ENCODE assay signal across 13 cellular contexts in the genomic region with DNA sequence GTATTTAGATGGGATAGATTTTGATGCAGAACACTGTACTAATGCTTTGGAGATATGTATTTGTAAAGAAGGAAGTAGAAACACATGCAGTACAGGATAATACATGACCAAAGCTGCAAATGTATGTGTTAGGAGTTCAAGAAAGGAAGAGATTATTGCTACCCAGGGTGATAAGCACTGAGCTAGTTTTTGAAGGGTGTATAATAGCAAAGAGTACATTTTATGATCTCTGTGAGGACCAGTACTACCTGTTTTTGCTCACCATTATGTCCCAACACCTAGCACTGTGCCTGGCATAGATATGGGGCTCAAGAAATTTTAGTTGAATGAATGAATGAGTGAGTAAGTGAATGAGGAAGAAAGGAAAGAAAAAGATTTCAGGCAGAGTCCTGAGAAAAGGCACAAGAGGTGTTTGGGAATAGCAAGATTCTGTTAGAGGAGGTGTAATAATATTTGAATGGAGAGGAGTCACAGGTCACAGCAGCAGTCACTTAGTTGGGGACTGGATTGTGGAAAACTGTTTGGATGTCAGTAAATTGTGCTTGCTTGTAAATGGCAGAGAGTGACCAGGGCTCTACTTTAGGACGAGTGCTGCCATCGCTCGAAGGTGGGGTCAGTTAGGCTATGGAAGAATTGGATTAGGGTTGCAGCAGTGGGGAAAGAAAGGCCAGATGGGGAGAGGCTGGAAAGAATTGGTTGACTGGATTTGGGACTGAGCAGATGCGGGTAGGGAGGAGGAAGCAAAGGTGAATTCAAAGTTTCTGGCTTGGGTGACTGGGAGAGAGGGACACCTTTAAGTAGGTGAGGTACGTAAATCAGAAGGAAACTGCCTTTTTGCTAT. TPM values are rescaled to one million over a fixed set of nuclear protein-coding genes. Genes with fewer than 3 reads are reported as not detected.
DNase-seq lines count a peak whose midpoint lies in the region; ATAC-seq and TF ChIP-seq lines count a peak whose summit lies in the region.
"Had no signal": no experiment of that assay in that cellular context is flagged by ENCODE, and none has a peak within 500 bp of the region (broad histone marks: within the 10 kb centered on the region; RNA-seq: fewer than 3 reads in every experiment).

No MANE protein-coding gene starts in this region.

- peaks cover 46% of the 10 kb centered on the region for H3K36me3 Mint-ChIP-seq in activated T-helper 1 cell treated with anti-CD3 and anti-CD28 coated beads, Interleukin-12 subunit alpha, Interleukin-12 subunit beta, Interleukin-2, Interleukin-4 antibody, amounts not matched to agents 30 ng/mL and 10 ng/mL and 1 ng/mL, durations not matched to agents 14 hours and 24 hours and 36 hours (ENCODE audit: low read depth)

- peak overlapping the region; percentile 0 for H3K27ac Mint-ChIP-seq in activated T-helper 1 cell treated with anti-CD3 and anti-CD28 coated beads, Interleukin-12 subunit alpha, Interleukin-12 subunit beta, Interleukin-2, Interleukin-4 antibody, amounts not matched to agents 30 ng/mL and 10 ng/mL and 1 ng/mL, durations not matched to agents 14 hours and 24 hours and 36 hours
- H3K27ac Mint-ChIP-seq: type B pancreatic cell had no signal

- no peaks in the 10 kb centered on the region for H3K27me3 Mint-ChIP-seq in activated T-helper 1 cell treated with anti-CD3 and anti-CD28 coated beads, Interleukin-12 subunit alpha, Interleukin-12 subunit beta, Interleukin-2, Interleukin-4 antibody, amounts not matched to agents 30 ng/mL and 10 ng/mL and 1 ng/mL, durations not matched to agents 14 hours and 24 hours and 36 hours (ENCODE audit: insufficient read depth)
- H3K27me3 Mint-ChIP-seq: type B pancreatic cell had no signal

- H3K4me3 ChIP-seq in left ventricle myocardium inferior = no peak overlapping the region
- no peak overlapping the region for H3K4me3 ChIP-seq in urinary bladder (ENCODE audit: low read depth, low read length)
- no peak overlapping the region for H3K4me3 ChIP-seq in coronary artery
- H3K4me3 ChIP-seq: BLaER1, colonic mucosa, GM23248 had no signal

- peak overlapping the region; percentile 63 for H3K27ac ChIP-seq in left ventricle myocardium inferior (replicated peaks)
- H3K27ac ChIP-seq in urinary bladder (ENCODE audit: low read depth) = peak overlapping the region; percentile 65
- H3K27ac ChIP-seq in coronary artery = no peak overlapping the region
- H3K27ac ChIP-seq: BLaER1, colonic mucosa, GM23248 had no signal

- H3K4me1 ChIP-seq in left ventricle myocardium inferior (peaks cover 59% of the 10 kb centered on the region), urinary bladder (ENCODE audit: insufficient read depth) (no peaks in the 10 kb centered on the region)
- H3K4me1 ChIP-seq: colonic mucosa had no signal

- ATAC-seq in Right ventricle myocardium inferior = no peak
- ATAC-seq in left colon = peak; percentile 53
- ATAC-seq in GM18505 (IDR thresholded peaks at IDR 0.05; ENCODE audit: unreplicated experiment) = no peak

- H3K9me3 Mint-ChIP-seq in activated T-helper 1 cell treated with anti-CD3 and anti-CD28 coated beads, Interleukin-12 subunit alpha, Interleukin-12 subunit beta, Interleukin-2, Interleukin-4 antibody, amounts not matched to agents 30 ng/mL and 10 ng/mL and 1 ng/mL, durations not matched to agents 14 hours and 24 hours and 36 hours = no peaks in the 10 kb centered on the region
- H3K9me3 Mint-ChIP-seq: type B pancreatic cell had no signal

- H3K36me3 ChIP-seq in left ventricle myocardium inferior (no peaks in the 10 kb centered on the region), urinary bladder (ENCODE audit: insufficient read depth) (no peaks in the 10 kb centered on the region)
- H3K36me3 ChIP-seq: colonic mucosa had no signal

- H3K4me1 Mint-ChIP-seq in activated T-helper 1 cell treated with anti-CD3 and anti-CD28 coated beads, Interleukin-12 subunit alpha, Interleukin-12 subunit beta, Interleukin-2, Interleukin-4 antibody, amounts not matched to agents 30 ng/mL and 10 ng/mL and 1 ng/mL, durations not matched to agents 14 hours and 24 hours and 36 hours (ENCODE audit: low read depth) = peaks cover 55% of the 10 kb centered on the region

- H3K4me3 Mint-ChIP-seq in activated T-helper 1 cell treated with anti-CD3 and anti-CD28 coated beads, Interleukin-12 subunit alpha, Interleukin-12 subunit beta, Interleukin-2, Interleukin-4 antibody, amounts not matched to agents 30 ng/mL and 10 ng/mL and 1 ng/mL, durations not matched to agents 14 hours and 24 hours and 36 hours = no peak overlapping the region

- no peak for TF ChIP-seq CTCF in left ventricle myocardium inferior (IDR thresholded peaks at IDR 0.05; ENCODE audit: borderline replicate concordance)
- no peak for TF ChIP-seq CTCF in coronary artery (IDR thresholded peaks at IDR 0.05)

- no peaks in the 10 kb centered on the region for H3K27me3 ChIP-seq in left ventricle myocardium inferior (ENCODE audit: low read depth)
- H3K27me3 ChIP-seq: BLaER1, colonic mucosa had no signal

- intact Hi-C loops in left ventricle myocardium inferior (cut with micrococcal nuclease) (no loop called here), Right ventricle myocardium inferior (cut with DNase I) (no loop called here), left colon (cut with DNase I, micrococcal nuclease) (no loop called here)
- intact Hi-C loops in activated T-helper 1 cell treated with anti-CD3 and anti-CD28 coated beads, Interleukin-12 subunit alpha, Interleukin-12 subunit beta, Interleukin-2, Interleukin-4 antibody, amounts not matched to agents 30 ng/mL and 10 ng/mL and 1 ng/mL, durations not matched to agents 14 hours and 24 hours and 36 hours (cut with micrococcal nuclease) = no loop called here

- no peak for TF ChIP-seq POLR2A in GM18505 (IDR thresholded peaks at IDR 0.05; ENCODE audit: borderline replicate concordance, extremely low read depth, insufficient read depth, insufficient read length)

- WGBS in urinary bladder = 90% methylated on average over 5 of the region's 5 CpGs

- DNase-seq in left ventricle myocardium inferior = no peak
- no peak for DNase-seq in Right ventricle myocardium inferior (ENCODE audit: missing footprints)
- no peak for DNase-seq in activated T-helper 1 cell treated with anti-CD3 and anti-CD28 coated beads, Interleukin-12 subunit alpha, Interleukin-12 subunit beta, Interleukin-2, Interleukin-4 antibody, amounts not matched to agents 30 ng/mL and 10 ng/mL and 1 ng/mL, durations not matched to agents 14 hours and 24 hours and 36 hours (ENCODE audit: low spot score)
- DNase-seq in left colon = no peak
- no peak for DNase-seq in coronary artery (ENCODE audit: low spot score)
- DNase-seq in hypothalamus (lab: John Stamatoyannopoulos, UW) = no peak
- DNase-seq: activated effector memory CD4-positive, alpha-beta T cell treated with Interleukin-2 at 50 U/mL for 16 hours; colonic mucosa had no signal

- H3K9me3 ChIP-seq in left ventricle myocardium inferior (replicated peaks) = no peaks in the 10 kb centered on the region
- H3K9me3 ChIP-seq: colonic mucosa had no signal

RNA-seq across cellular contexts. Expression of gene CDC14A, which starts 9.2 kb away (rescaled TPM):
- total RNA-seq in left ventricle myocardium inferior = 2.4 TPM
- total RNA-seq in Right ventricle myocardium inferior = 2.7 TPM
- total RNA-seq in activated T-helper 1 cell treated with anti-CD3 and anti-CD28 coated beads, Interleukin-12 subunit alpha, Interleukin-12 subunit beta, Interleukin-2, Interleukin-4 antibody, amounts not matched to agents 30 ng/mL and 10 ng/mL and 1 ng/mL, durations not matched to agents 14 hours and 24 hours and 36 hours = 11.2 and 11.8 TPM in 2 replicates
- 10 to 100 TPM; 19.1 to 23.9 TPM for total RNA-seq in left colon
- total RNA-seq in urinary bladder = 29.1 TPM
- 3.9 TPM for polyA plus RNA-seq in urinary bladder

Comparison
In these comparisons a context has a peak if more than half of its experiments do, and no peak if none do; other contexts are left out.
1. H3K27ac ChIP-seq: peak in left ventricle myocardium inferior (single experiment) and urinary bladder (single experiment); none in coronary artery (0 of 2).